In genomic region chr10:86034710-86035109, GRCh38 we compare ENCODE assay signal across 34 cellular contexts.
"Had no signal": no experiment of that assay in that cellular context is flagged by ENCODE, and none has a peak within 500 bp of the region (broad histone marks: within the 10 kb centered on the region; RNA-seq: fewer than 3 reads in every experiment).

No MANE protein-coding gene starts in this region.

- DNase-seq: Karpas-422, Kasumi-1, MG63, MM.1S, MV-4-11, NCI-H1048, NCI-H1092, NCI-H1092 treated with DMSO at 0.1 percent for 48 hours, NCI-H1105, NCI-H1105 treated with DMSO at 0.1 percent for 48 hours, NCI-H1417, NCI-H1417 treated with DMSO at 0.1 percent for 48 hours, NCI-H1436, NCI-H1436 treated with DMSO at 0.1 percent for 48 hours, NCI-H146, NCI-H1694, NCI-H1694 treated with DMSO at 0.1 percent for 48 hours, NCI-H187, NCI-H187 treated with DMSO at 0.1 percent for 48 hours, NCI-H1930, NCI-H2029, NCI-H2029 treated with DMSO at 0.1 percent for 48 hours, NCI-H2081, NCI-H2081 treated with DMSO at 0.1 percent for 48 hours, NCI-H2107, NCI-H2171, NCI-H2171 treated with DMSO at 0.1 percent for 48 hours, NCI-H2227 treated with DMSO at 0.1 percent for 48 hours, NCI-H226, NCI-H345, NCI-H446, NCI-H446 treated with DMSO at 0.1 percent for 48 hours, NCI-H510A, NCI-H510A treated with DMSO at 0.1 percent for 48 hours had no signal

- H3K4me3 ChIP-seq: MG63 had no signal

- H3K36me3 ChIP-seq: MG63 had no signal

- H3K27me3 ChIP-seq: MG63 had no signal

- H3K9me3 ChIP-seq: MG63 had no signal
